Comparison of ENCODE assay signal across 1 cellular context in the genomic region with DNA sequence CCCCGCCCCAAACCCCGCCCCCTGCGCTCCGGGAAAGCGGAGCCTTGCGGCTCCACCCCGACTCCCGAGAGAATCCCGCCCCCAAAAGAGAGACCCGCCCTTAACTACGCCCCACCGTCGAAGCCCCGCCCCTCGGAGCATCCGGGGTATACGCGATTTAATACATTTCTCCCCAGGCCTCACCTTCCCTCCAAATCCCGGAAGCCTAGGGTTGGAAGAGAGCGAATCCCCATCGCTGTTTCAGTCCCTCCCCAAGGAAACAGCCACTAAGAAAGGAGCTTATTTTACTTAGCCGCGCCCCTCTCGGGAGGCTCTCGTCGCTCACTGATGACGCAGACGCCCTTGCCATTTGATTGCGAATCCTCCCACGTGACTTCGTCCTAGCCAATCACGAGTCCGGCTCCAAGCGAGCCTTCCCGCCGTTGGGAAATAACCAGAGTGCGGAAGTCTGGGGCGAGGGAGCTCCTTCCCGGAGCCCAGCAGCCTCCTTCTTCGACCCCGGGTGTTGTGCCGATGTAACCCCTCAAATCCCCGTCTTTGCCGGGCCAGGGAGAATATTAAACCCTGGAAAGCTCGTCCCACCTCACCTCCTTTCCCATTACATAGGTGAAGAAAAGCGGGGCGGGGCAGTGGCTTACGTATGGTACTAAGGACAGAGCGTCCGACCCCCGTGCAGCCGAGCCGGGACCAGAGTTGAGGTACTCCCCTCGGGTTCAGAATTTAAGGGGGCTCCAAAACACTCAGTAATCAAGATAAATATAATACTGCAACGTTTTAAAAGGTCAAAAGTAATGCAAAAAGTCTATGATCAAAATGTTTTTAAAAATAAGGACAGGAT.
TF ChIP-seq lines count a peak whose summit lies in the region.

No MANE protein-coding gene starts in this region.

TF ChIP-seq in K562, 482 proteins besides CTCF, POLR2A, EP300 and RAD21 (continued from another document and continues in another):
- TF ChIP-seq, protein P1, sequence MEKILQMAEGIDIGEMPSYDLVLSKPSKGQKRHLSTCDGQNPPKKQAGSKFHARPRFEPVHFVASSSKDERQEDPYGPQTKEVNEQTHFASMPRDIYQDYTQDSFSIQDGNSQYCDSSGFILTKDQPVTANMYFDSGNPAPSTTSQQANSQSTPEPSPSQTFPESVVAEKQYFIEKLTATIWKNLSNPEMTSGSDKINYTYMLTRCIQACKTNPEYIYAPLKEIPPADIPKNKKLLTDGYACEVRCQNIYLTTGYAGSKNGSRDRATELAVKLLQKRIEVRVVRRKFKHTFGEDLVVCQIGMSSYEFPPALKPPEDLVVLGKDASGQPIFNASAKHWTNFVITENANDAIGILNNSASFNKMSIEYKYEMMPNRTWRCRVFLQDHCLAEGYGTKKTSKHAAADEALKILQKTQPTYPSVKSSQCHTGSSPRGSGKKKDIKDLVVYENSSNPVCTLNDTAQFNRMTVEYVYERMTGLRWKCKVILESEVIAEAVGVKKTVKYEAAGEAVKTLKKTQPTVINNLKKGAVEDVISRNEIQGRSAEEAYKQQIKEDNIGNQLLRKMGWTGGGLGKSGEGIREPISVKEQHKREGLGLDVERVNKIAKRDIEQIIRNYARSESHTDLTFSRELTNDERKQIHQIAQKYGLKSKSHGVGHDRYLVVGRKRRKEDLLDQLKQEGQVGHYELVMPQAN (IDR thresholded peaks at IDR 0.05; ENCODE audit: borderline replicate concordance): peak; percentile 62; the same call in 1 of the 2 replicates
- TF ChIP-seq, protein P2, sequence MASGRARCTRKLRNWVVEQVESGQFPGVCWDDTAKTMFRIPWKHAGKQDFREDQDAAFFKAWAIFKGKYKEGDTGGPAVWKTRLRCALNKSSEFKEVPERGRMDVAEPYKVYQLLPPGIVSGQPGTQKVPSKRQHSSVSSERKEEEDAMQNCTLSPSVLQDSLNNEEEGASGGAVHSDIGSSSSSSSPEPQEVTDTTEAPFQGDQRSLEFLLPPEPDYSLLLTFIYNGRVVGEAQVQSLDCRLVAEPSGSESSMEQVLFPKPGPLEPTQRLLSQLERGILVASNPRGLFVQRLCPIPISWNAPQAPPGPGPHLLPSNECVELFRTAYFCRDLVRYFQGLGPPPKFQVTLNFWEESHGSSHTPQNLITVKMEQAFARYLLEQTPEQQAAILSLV (tag; IDR thresholded peaks at IDR 0.05): no peak
- TF ChIP-seq ZNF398 (CRISPR knock-in tag; IDR thresholded peaks at IDR 0.05) (no peak), REST (CRISPR knock-in tag; IDR thresholded peaks at IDR 0.05; ENCODE audit: low read depth) (peak; percentile 81; the same call in 1 of the 2 replicates), ZHX1 (conservative IDR thresholded peaks at IDR 0.05; ENCODE audit: low read length) (no peak), TEAD2 (tag; IDR thresholded peaks at IDR 0.05) (no peak), GABPA (tag; conservative IDR thresholded peaks at IDR 0.05; ENCODE audit: low read depth) (peak; percentile 55; the same call in 1 of the 2 replicates), ZBTB2 (IDR thresholded peaks at IDR 0.05) (no peak), FUS (optimal IDR thresholded peaks at IDR 0.05; ENCODE audit: low read depth, low read length) (no peak), NBN (IDR thresholded peaks at IDR 0.05; ENCODE audit: low read depth) (peak; percentile 50; the same call in 1 of the 2 replicates), ARHGAP35 (IDR thresholded peaks at IDR 0.05; ENCODE audit: partially characterized antibody) (no peak), AFF4 (CRISPR knock-in tag; IDR thresholded peaks at IDR 0.05) (peak; percentile 26; the same call in 1 of the 2 replicates), HEY1 (CRISPR knock-in tag; IDR thresholded peaks at IDR 0.05; ENCODE audit: borderline replicate concordance) (peak; percentile 57; the same call in 1 of the 2 replicates), GABPB2 (CRISPR knock-in tag; conservative IDR thresholded peaks at IDR 0.05) (no peak), MTA3 (IDR thresholded peaks at IDR 0.05; ENCODE audit: borderline replicate concordance) (peak; percentile 62; the same call in 1 of the 2 replicates), DNMT1 (IDR thresholded peaks at IDR 0.05) (no peak), PCBP1 (IDR thresholded peaks at IDR 0.05; ENCODE audit: low read depth, low read length, poor library complexity, severe bottlenecking) (peak; percentile 14), ZNF668 (CRISPR knock-in tag; IDR thresholded peaks at IDR 0.05) (no peak), SMC3 (conservative IDR thresholded peaks at IDR 0.05; ENCODE audit: insufficient read depth, low read depth, low read length) (no peak), SMARCA4 (IDR thresholded peaks at IDR 0.05) (no peak), KDM5B (IDR thresholded peaks at IDR 0.05; ENCODE audit: insufficient replicate concordance, low read depth, low read length) (peak; percentile 53), HLTF (IDR thresholded peaks at IDR 0.05) (no peak), LEF1 (IDR thresholded peaks at IDR 0.05) (no peak; the same call in 1 of the 2 replicates), EHMT2 (IDR thresholded peaks at IDR 0.05) (no peak), TEAD4 (IDR thresholded peaks at IDR 0.05; ENCODE audit: low read length) (no peak), TEAD4 (CRISPR knock-in tag; IDR thresholded peaks at IDR 0.05; ENCODE audit: borderline replicate concordance) (no peak), ZFPM2 (CRISPR knock-in tag; IDR thresholded peaks at IDR 0.05) (0 out of 2 replicates have a peak, but pooled peaks have one; percentile 36), MEIS2 (IDR thresholded peaks at IDR 0.05; ENCODE audit: partially characterized antibody) (no peak), RFX7 (CRISPR knock-in tag; IDR thresholded peaks at IDR 0.05) (no peak), KLF13 (tag; IDR thresholded peaks at IDR 0.05; ENCODE audit: borderline replicate concordance, low read depth) (no peak), DDX20 (tag; IDR thresholded peaks at IDR 0.05; ENCODE audit: low read depth) (no peak)
- TF ChIP-seq, protein P3, sequence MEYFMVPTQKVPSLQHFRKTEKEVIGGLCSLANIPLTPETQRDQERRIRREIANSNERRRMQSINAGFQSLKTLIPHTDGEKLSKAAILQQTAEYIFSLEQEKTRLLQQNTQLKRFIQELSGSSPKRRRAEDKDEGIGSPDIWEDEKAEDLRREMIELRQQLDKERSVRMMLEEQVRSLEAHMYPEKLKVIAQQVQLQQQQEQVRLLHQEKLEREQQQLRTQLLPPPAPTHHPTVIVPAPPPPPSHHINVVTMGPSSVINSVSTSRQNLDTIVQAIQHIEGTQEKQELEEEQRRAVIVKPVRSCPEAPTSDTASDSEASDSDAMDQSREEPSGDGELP (CRISPR knock-in tag; IDR thresholded peaks at IDR 0.05; ENCODE audit: borderline replicate concordance): peak; percentile 68; the same call in 1 of the 2 replicates
- TF ChIP-seq, protein P4, sequence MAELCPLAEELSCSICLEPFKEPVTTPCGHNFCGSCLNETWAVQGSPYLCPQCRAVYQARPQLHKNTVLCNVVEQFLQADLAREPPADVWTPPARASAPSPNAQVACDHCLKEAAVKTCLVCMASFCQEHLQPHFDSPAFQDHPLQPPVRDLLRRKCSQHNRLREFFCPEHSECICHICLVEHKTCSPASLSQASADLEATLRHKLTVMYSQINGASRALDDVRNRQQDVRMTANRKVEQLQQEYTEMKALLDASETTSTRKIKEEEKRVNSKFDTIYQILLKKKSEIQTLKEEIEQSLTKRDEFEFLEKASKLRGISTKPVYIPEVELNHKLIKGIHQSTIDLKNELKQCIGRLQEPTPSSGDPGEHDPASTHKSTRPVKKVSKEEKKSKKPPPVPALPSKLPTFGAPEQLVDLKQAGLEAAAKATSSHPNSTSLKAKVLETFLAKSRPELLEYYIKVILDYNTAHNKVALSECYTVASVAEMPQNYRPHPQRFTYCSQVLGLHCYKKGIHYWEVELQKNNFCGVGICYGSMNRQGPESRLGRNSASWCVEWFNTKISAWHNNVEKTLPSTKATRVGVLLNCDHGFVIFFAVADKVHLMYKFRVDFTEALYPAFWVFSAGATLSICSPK (IDR thresholded peaks at IDR 0.05; ENCODE audit: borderline replicate concordance): no peak
